In the genomic region with DNA sequence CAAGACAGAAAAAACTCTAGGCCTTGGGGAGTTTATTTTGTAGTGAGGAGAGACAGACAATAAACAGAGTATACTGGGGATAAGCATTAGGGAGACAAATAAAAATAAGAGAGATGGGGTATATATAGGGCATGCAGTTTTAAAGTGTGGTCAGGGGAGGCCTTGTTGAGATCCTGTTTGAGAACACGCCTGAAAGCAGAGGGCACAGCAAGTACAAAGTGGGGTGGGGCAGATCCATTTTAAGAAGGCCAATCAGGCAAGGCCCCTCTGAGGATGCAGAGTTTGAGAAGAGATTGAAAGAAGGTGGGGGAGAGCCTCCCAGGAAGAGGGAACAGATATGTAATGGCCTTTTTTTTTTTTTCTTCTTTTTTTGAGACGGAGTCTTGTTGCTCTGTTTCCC, we compare ENCODE assay signal across 9 cellular contexts. TPM values are rescaled to one million over a fixed set of nuclear protein-coding genes. Genes with fewer than 3 reads are reported as not detected.
DNase-seq lines count a peak whose midpoint lies in the region.
"Had no signal": no experiment of that assay in that cellular context is flagged by ENCODE, and none has a peak within 500 bp of the region (broad histone marks: within the 10 kb centered on the region; RNA-seq: fewer than 3 reads in every experiment).

No MANE protein-coding gene starts in this region.

- H3K27me3 ChIP-seq in stomach smooth muscle (ENCODE audit: control insufficient read depth in 1 of 2, insufficient read depth in 2 of 2, low read length in 2 of 2): no peaks in the 10 kb centered on the region
- H3K27me3 ChIP-seq: uterus had no signal

- H3K36me3 ChIP-seq in stomach smooth muscle (ENCODE audit: control insufficient read depth in 2 of 2, insufficient read depth in 2 of 2, low read length in 2 of 2): peaks cover 19 to 22% of the 10 kb centered on the region in 2 donors
- H3K36me3 ChIP-seq: uterus had no signal

- POLR2A ChIA-PET in activated CD4-positive, alpha-beta T cell treated with anti-CD3 and anti-CD28 coated beads, Interleukin-2, amount 10 ng/mL, durations not matched to agents 7 days and 5 days (lab: Charles Lee): no interaction called here

- no peaks in the 10 kb centered on the region for H3K9me3 ChIP-seq in stomach smooth muscle (ENCODE audit: control insufficient read depth in 2 of 2, low read length in 2 of 2)
- H3K9me3 ChIP-seq: uterus had no signal

- peak overlapping the region; percentile 97 for H3K27ac ChIP-seq in stomach smooth muscle (ENCODE audit: low read length)

- CTCF ChIA-PET in activated CD4-positive, alpha-beta T cell treated with anti-CD3 and anti-CD28 coated beads, Interleukin-2, amount 10 ng/mL, durations not matched to agents 7 days and 5 days (lab: Charles Lee): interaction anchor here (1.1 kb wide), 1 partner anchor 11 kb away, joined by 4 read pairs; no protein-coding TSS in a partner anchor

- H3K36me3 Mint-ChIP-seq in activated CD4-positive, alpha-beta T cell treated with anti-CD3 and anti-CD28 coated beads, Interleukin-2, amount 10 ng/mL, durations not matched to agents 7 days and 5 days (ENCODE audit: low read depth): peaks cover 51% of the 10 kb centered on the region
- peaks cover 52% of the 10 kb centered on the region for H3K36me3 Mint-ChIP-seq in activated T-helper 2 cell treated with anti-CD3 and anti-CD28 coated beads, Interferon-gamma antibody, Interleukin-2, Interleukin-4, amounts not matched to agents 10 μg/mL and 5 μg/mL and 100 μg/mL, durations not matched to agents 14 hours and 24 hours and 36 hours (ENCODE audit: low read depth)
- peaks cover 0 to 16% (median 4%) of the 10 kb centered on the region in 3 donors for H3K36me3 Mint-ChIP-seq in immature natural killer cell

- H3K4me3 ChIP-seq in stomach smooth muscle (ENCODE audit: low read length in 2 of 2): peak overlapping the region; percentile 61 to 94

- DNase-seq in activated CD4-positive, alpha-beta T cell treated with anti-CD3 and anti-CD28 coated beads, Interleukin-2, amount 10 ng/mL, durations not matched to agents 7 days and 5 days: no peak
- DNase-seq in activated CD4-positive, alpha-beta T cell treated with anti-CD3 and anti-CD28 coated beads for 4 hours: no peak
- no peak for DNase-seq in activated T-helper 2 cell treated with anti-CD3 and anti-CD28 coated beads, Interferon-gamma antibody, Interleukin-2, Interleukin-4, amounts not matched to agents 10 μg/mL and 5 μg/mL and 100 μg/mL, durations not matched to agents 14 hours and 24 hours and 36 hours (ENCODE audit: low spot score)
- no peak for DNase-seq in immature natural killer cell
- no peak for DNase-seq in mucosa of gallbladder (ENCODE audit: low spot score)
- no peak for DNase-seq in SKM-1 (lab: John Stamatoyannopoulos, UW; ENCODE audit: unreplicated experiment)
- DNase-seq in 8988T: no peak
- DNase-seq: uterus had no signal

- peak overlapping the region; percentile 85 for H3K4me3 Mint-ChIP-seq in activated CD4-positive, alpha-beta T cell treated with anti-CD3 and anti-CD28 coated beads, Interleukin-2, amount 10 ng/mL, durations not matched to agents 7 days and 5 days
- H3K4me3 Mint-ChIP-seq in activated T-helper 2 cell treated with anti-CD3 and anti-CD28 coated beads, Interferon-gamma antibody, Interleukin-2, Interleukin-4, amounts not matched to agents 10 μg/mL and 5 μg/mL and 100 μg/mL, durations not matched to agents 14 hours and 24 hours and 36 hours (ENCODE audit: low read depth): peak overlapping the region; percentile 98
- H3K4me3 Mint-ChIP-seq in immature natural killer cell: peak overlapping the region; percentile 93 to 99 (median 95)

- peaks cover 2% of the 10 kb centered on the region for H3K9me3 Mint-ChIP-seq in activated CD4-positive, alpha-beta T cell treated with anti-CD3 and anti-CD28 coated beads, Interleukin-2, amount 10 ng/mL, durations not matched to agents 7 days and 5 days
- H3K9me3 Mint-ChIP-seq in activated T-helper 2 cell treated with anti-CD3 and anti-CD28 coated beads, Interferon-gamma antibody, Interleukin-2, Interleukin-4, amounts not matched to agents 10 μg/mL and 5 μg/mL and 100 μg/mL, durations not matched to agents 14 hours and 24 hours and 36 hours: no peaks in the 10 kb centered on the region
- H3K9me3 Mint-ChIP-seq in immature natural killer cell: peaks cover 0 to 1% (median 0%) of the 10 kb centered on the region in 6 donors

- H3K27ac Mint-ChIP-seq in activated CD4-positive, alpha-beta T cell treated with anti-CD3 and anti-CD28 coated beads, Interleukin-2, amount 10 ng/mL, durations not matched to agents 7 days and 5 days: no peak overlapping the region
- H3K27ac Mint-ChIP-seq in activated T-helper 2 cell treated with anti-CD3 and anti-CD28 coated beads, Interferon-gamma antibody, Interleukin-2, Interleukin-4, amounts not matched to agents 10 μg/mL and 5 μg/mL and 100 μg/mL, durations not matched to agents 14 hours and 24 hours and 36 hours: peak overlapping the region; percentile 99
- peak overlapping the region; percentile 39 to 100 (median 86) for H3K27ac Mint-ChIP-seq in immature natural killer cell

- H3K9ac ChIP-seq in stomach smooth muscle (ENCODE audit: low read length in 2 of 2): peak overlapping the region in 1 of 2 donors; percentile 77

- peaks cover 37% of the 10 kb centered on the region for H3K4me1 Mint-ChIP-seq in activated CD4-positive, alpha-beta T cell treated with anti-CD3 and anti-CD28 coated beads, Interleukin-2, amount 10 ng/mL, durations not matched to agents 7 days and 5 days
- peaks cover 32% of the 10 kb centered on the region for H3K4me1 Mint-ChIP-seq in activated T-helper 2 cell treated with anti-CD3 and anti-CD28 coated beads, Interferon-gamma antibody, Interleukin-2, Interleukin-4, amounts not matched to agents 10 μg/mL and 5 μg/mL and 100 μg/mL, durations not matched to agents 14 hours and 24 hours and 36 hours (ENCODE audit: low read depth)
- peaks cover 56 to 76% of the 10 kb centered on the region in 2 donors for H3K4me1 Mint-ChIP-seq in immature natural killer cell

- H3K4me1 ChIP-seq in stomach smooth muscle (ENCODE audit: control insufficient read depth, insufficient read depth, low read length): peaks cover 45% of the 10 kb centered on the region

- intact Hi-C loops in activated T-helper 2 cell treated with anti-CD3 and anti-CD28 coated beads, Interferon-gamma antibody, Interleukin-2, Interleukin-4, amounts not matched to agents 10 μg/mL and 5 μg/mL and 100 μg/mL, durations not matched to agents 14 hours and 24 hours and 36 hours (cut with micrococcal nuclease): loop anchor here (10.0 kb wide), 1 partner anchor 287 kb away; the partner anchor contains the start of gene ZNF649

- H3K27me3 Mint-ChIP-seq in activated CD4-positive, alpha-beta T cell treated with anti-CD3 and anti-CD28 coated beads, Interleukin-2, amount 10 ng/mL, durations not matched to agents 7 days and 5 days: no peaks in the 10 kb centered on the region
- H3K27me3 Mint-ChIP-seq in activated T-helper 2 cell treated with anti-CD3 and anti-CD28 coated beads, Interferon-gamma antibody, Interleukin-2, Interleukin-4, amounts not matched to agents 10 μg/mL and 5 μg/mL and 100 μg/mL, durations not matched to agents 14 hours and 24 hours and 36 hours (ENCODE audit: low read depth): no peaks in the 10 kb centered on the region
- H3K27me3 Mint-ChIP-seq in immature natural killer cell (ENCODE audit: low read depth in 3 of 3): peaks cover 6 to 21% (median 13%) of the 10 kb centered on the region in 3 donors

RNA-seq across cellular contexts. Expression of gene PPP2R1A, which starts 2.1 kb away (rescaled TPM):
- 100 to 1,000 TPM; 184 to 214 TPM for total RNA-seq in activated CD4-positive, alpha-beta T cell treated with anti-CD3 and anti-CD28 coated beads, Interleukin-2, amount 10 ng/mL, durations not matched to agents 7 days and 5 days
- 218 and 225 TPM in 2 replicates for total RNA-seq in activated T-helper 2 cell treated with anti-CD3 and anti-CD28 coated beads, Interferon-gamma antibody, Interleukin-2, Interleukin-4, amounts not matched to agents 10 μg/mL and 5 μg/mL and 100 μg/mL, durations not matched to agents 14 hours and 24 hours and 36 hours
- polyA plus RNA-seq in immature natural killer cell: 100 to 1,000 TPM; 219 to 249 (median 243) TPM
- 286 TPM for total RNA-seq in mucosa of gallbladder

RNA-seq across cellular contexts. Expression of gene ZNF836, which starts 20.5 kb away (rescaled TPM):
- total RNA-seq in activated CD4-positive, alpha-beta T cell treated with anti-CD3 and anti-CD28 coated beads, Interleukin-2, amount 10 ng/mL, durations not matched to agents 7 days and 5 days: 10 to 100 TPM; 21.7 to 23.5 TPM
- total RNA-seq in activated T-helper 2 cell treated with anti-CD3 and anti-CD28 coated beads, Interferon-gamma antibody, Interleukin-2, Interleukin-4, amounts not matched to agents 10 μg/mL and 5 μg/mL and 100 μg/mL, durations not matched to agents 14 hours and 24 hours and 36 hours: 7.2 and 8.8 TPM in 2 replicates
- 10 to 100 TPM in 1 of 3 donors, 1 to 10 TPM in 2; 7.2 to 15.9 (median 7.7) TPM for polyA plus RNA-seq in immature natural killer cell
- total RNA-seq in mucosa of gallbladder: 16.7 TPM

RNA-seq across cellular contexts. Expression of gene ZNF616, which starts 52.2 kb away (rescaled TPM):
- total RNA-seq in activated CD4-positive, alpha-beta T cell treated with anti-CD3 and anti-CD28 coated beads, Interleukin-2, amount 10 ng/mL, durations not matched to agents 7 days and 5 days: 1 to 10 TPM; 7.5 to 8.3 TPM
- 6.6 and 8.5 TPM in 2 replicates for total RNA-seq in activated T-helper 2 cell treated with anti-CD3 and anti-CD28 coated beads, Interferon-gamma antibody, Interleukin-2, Interleukin-4, amounts not matched to agents 10 μg/mL and 5 μg/mL and 100 μg/mL, durations not matched to agents 14 hours and 24 hours and 36 hours
- 10 to 100 TPM in 1 of 3 donors, 1 to 10 TPM in 1, not detected in 1; 3.2 to 10.7 TPM for polyA plus RNA-seq in immature natural killer cell
- 13.4 TPM for total RNA-seq in mucosa of gallbladder
